In genomic region chr4:3291411-3291968, GRCh38 we compare ENCODE assay signal across 9 cellular contexts.
DNase-seq lines count a peak whose midpoint lies in the region; ATAC-seq, FAIRE-seq and TF ChIP-seq lines count a peak whose summit lies in the region.
"Had no signal": no experiment of that assay in that cellular context is flagged by ENCODE, and none has a peak within 500 bp of the region (broad histone marks: within the 10 kb centered on the region; RNA-seq: fewer than 3 reads in every experiment).

No MANE protein-coding gene starts in this region.

- no peak overlapping the region for H3K27ac Mint-ChIP-seq in nephron progenitor cell

- peaks cover 35% of the 10 kb centered on the region for H3K27me3 Mint-ChIP-seq in nephron progenitor cell (ENCODE audit: low read depth, poor library complexity)

- no peak for DNase-seq in GM12864 (ENCODE audit: low read depth)
- DNase-seq in RCC 7860 (ENCODE audit: low spot score) = peak; percentile 44
- DNase-seq in epithelial cell of esophagus (ENCODE audit: low read depth) = peak; percentile 32
- no peak for DNase-seq in nephron progenitor cell
- DNase-seq in GM20000 (ENCODE audit: low spot score) = no peak

- no peak for FAIRE-seq in RCC 7860 (lab: Jason Lieb, UNC)
- FAIRE-seq: TTC549 had no signal

- H3K36me3 Mint-ChIP-seq in nephron progenitor cell (ENCODE audit: low read depth) = peaks cover 21% of the 10 kb centered on the region

- ATAC-seq in GM21825 (IDR thresholded peaks at IDR 0.05; ENCODE audit: unreplicated experiment) = no peak
- no peak for ATAC-seq in HG03439 (IDR thresholded peaks at IDR 0.05; ENCODE audit: unreplicated experiment)
- ATAC-seq in HG03135 (IDR thresholded peaks at IDR 0.05; ENCODE audit: unreplicated experiment) = no peak

- TF ChIP-seq CTCF in GM12864 (IDR thresholded peaks at IDR 0.05; ENCODE audit: low read depth, low read length, missing control alignments) (no peak), epithelial cell of esophagus (IDR thresholded peaks at IDR 0.05; ENCODE audit: insufficient read depth, low read depth, low read length, missing control alignments) (no peak), nephron progenitor cell (IDR thresholded peaks at IDR 0.05) (no peak), GM20000 (IDR thresholded peaks at IDR 0.05; ENCODE audit: extremely low read depth, missing control alignments) (no peak)

- H3K4me1 Mint-ChIP-seq in nephron progenitor cell = peaks cover 42% of the 10 kb centered on the region

- peaks cover 3% of the 10 kb centered on the region for H3K9me3 Mint-ChIP-seq in nephron progenitor cell

- H3K4me3 Mint-ChIP-seq in nephron progenitor cell = peak overlapping the region; percentile 90

- H3K4me3 ChIP-seq in GM12864 (ENCODE audit: low read depth, low read length) = peak overlapping the region; percentile 57; the same call in 1 of the 2 replicates
- peak overlapping the region; percentile 59 for H3K4me3 ChIP-seq in epithelial cell of esophagus (ENCODE audit: low read length)

Comparison
In these comparisons a context has a peak if more than half of its experiments do, and no peak if none do; other contexts are left out.
1. DNase-seq: peak in RCC 7860 (single experiment) and epithelial cell of esophagus (single experiment); none in GM12864 (single experiment), nephron progenitor cell (single experiment) and GM20000 (single experiment).